ENCODE assay signal across 34 cellular contexts in genomic region chr1:169266133-169266532, GRCh38.
"Had no signal": no experiment of that assay in that cellular context is flagged by ENCODE, and none has a peak within 500 bp of the region (broad histone marks: within the 10 kb centered on the region; RNA-seq: fewer than 3 reads in every experiment).

No MANE protein-coding gene starts in this region.

- H3K4me2 ChIP-seq: KMS-11 had no signal

- H3K36me3 ChIP-seq: MG63 had no signal

- H3K9me3 ChIP-seq: MG63 had no signal

- H3K9ac ChIP-seq: KMS-11 had no signal

- H3K27ac ChIP-seq: KMS-11 had no signal

- H3K27me3 ChIP-seq: MG63 had no signal

- DNase-seq: Karpas-422, Kasumi-1, MG63, MM.1S, MV-4-11, NCI-H1048, NCI-H1092, NCI-H1092 treated with DMSO at 0.1 percent for 48 hours, NCI-H1105, NCI-H1105 treated with DMSO at 0.1 percent for 48 hours, NCI-H1417, NCI-H1417 treated with DMSO at 0.1 percent for 48 hours, NCI-H1436, NCI-H1436 treated with DMSO at 0.1 percent for 48 hours, NCI-H146, NCI-H1694, NCI-H1694 treated with DMSO at 0.1 percent for 48 hours, NCI-H187, NCI-H187 treated with DMSO at 0.1 percent for 48 hours, NCI-H1930, NCI-H2029, NCI-H2029 treated with DMSO at 0.1 percent for 48 hours, NCI-H2081, NCI-H2081 treated with DMSO at 0.1 percent for 48 hours, NCI-H2107, NCI-H2171, NCI-H2171 treated with DMSO at 0.1 percent for 48 hours, NCI-H2227 treated with DMSO at 0.1 percent for 48 hours, NCI-H226, NCI-H345, NCI-H446, NCI-H446 treated with DMSO at 0.1 percent for 48 hours, NCI-H510A had no signal

- H3K4me3 ChIP-seq: MG63 had no signal
